Comparison of ENCODE assay signal across 21 cellular contexts in genomic region chr12:88413561-88414095, GRCh38.
"Had no signal": no experiment of that assay in that cellular context is flagged by ENCODE, and none has a peak within 500 bp of the region (broad histone marks: within the 10 kb centered on the region; RNA-seq: fewer than 3 reads in every experiment).

No MANE protein-coding gene starts in this region.

- ATAC-seq: gastroesophageal sphincter; left colon; naive thymus-derived CD4-positive, alpha-beta T cell; stimulated activated naive CD8-positive, alpha-beta T cell treated with anti-CD3 and anti-CD28 coated beads, Interleukin-15, Interleukin-2, amounts not matched to agents 100 U/mL and 50 U/mL, for 24 hours had no signal

- H3K4me2 ChIP-seq: hepatocyte had no signal

- H2AFZ ChIP-seq: hepatocyte had no signal

- H3K4me1 ChIP-seq: right atrium auricular region, thyroid gland had no signal

- H3K4me3 Mint-ChIP-seq: naive thymus-derived CD4-positive, alpha-beta T cell; nephron progenitor cell; type B pancreatic cell had no signal

- FAIRE-seq: kidney, small intestine, urothelium cell line had no signal

- H3K36me3 ChIP-seq: gastroesophageal sphincter, ovary, right atrium auricular region, suprapubic skin, thyroid gland had no signal

- H3K27ac ChIP-seq: dorsolateral prefrontal cortex, gastroesophageal sphincter, hepatocyte, ovary, right atrium auricular region, suprapubic skin, thyroid gland had no signal

- H3K79me2 ChIP-seq: hepatocyte had no signal

- H3K27me3 Mint-ChIP-seq: naive thymus-derived CD4-positive, alpha-beta T cell; type B pancreatic cell had no signal

- DNase-seq: cortex of kidney; dorsolateral prefrontal cortex; effector CD8-positive, alpha-beta T cell; foreskin fibroblast; kidney; left colon; mammary epithelial cell; naive thymus-derived CD4-positive, alpha-beta T cell; nephron progenitor cell; nucleus accumbens; ovary; small intestine; stimulated activated CD4-positive, alpha-beta T cell treated with anti-CD3 and anti-CD28 coated beads, Interleukin-12 subunit alpha, Interleukin-12 subunit beta, amount 100 ng/mL, for 4 hours; stimulated activated naive CD8-positive, alpha-beta T cell treated with anti-CD3 and anti-CD28 coated beads, Interleukin-15, Interleukin-2, amounts not matched to agents 100 U/mL and 50 U/mL, for 24 hours; thyroid gland had no signal

- H3K4me1 Mint-ChIP-seq: naive thymus-derived CD4-positive, alpha-beta T cell had no signal

- H3K27ac Mint-ChIP-seq: naive thymus-derived CD4-positive, alpha-beta T cell; nephron progenitor cell; type B pancreatic cell had no signal

- H3K36me3 Mint-ChIP-seq: naive thymus-derived CD4-positive, alpha-beta T cell; type B pancreatic cell had no signal

- H3K9me3 ChIP-seq: gastroesophageal sphincter, ovary, right atrium auricular region, suprapubic skin, thyroid gland had no signal

- H3K27me3 ChIP-seq: dorsolateral prefrontal cortex, gastroesophageal sphincter, hepatocyte, ovary, right atrium auricular region, suprapubic skin, thyroid gland had no signal

- H3K4me3 ChIP-seq: dorsolateral prefrontal cortex, gastroesophageal sphincter, hepatocyte, ovary, right atrium auricular region, suprapubic skin, thyroid gland had no signal

- H3K9me3 Mint-ChIP-seq: naive thymus-derived CD4-positive, alpha-beta T cell; nephron progenitor cell had no signal
